In genomic region chr5:143205386-143205785, GRCh38 we compare ENCODE assay signal across 11 cellular contexts.
DNase-seq lines count a peak whose midpoint lies in the region; ATAC-seq and TF ChIP-seq lines count a peak whose summit lies in the region.
"Had no signal": no experiment of that assay in that cellular context is flagged by ENCODE, and none has a peak within 500 bp of the region (broad histone marks: within the 10 kb centered on the region; RNA-seq: fewer than 3 reads in every experiment).

No MANE protein-coding gene starts in this region.

- H3K27ac ChIP-seq in RWPE1, result peak overlapping the region; percentile 93; the same call in 1 of the 2 replicates
- H3K27ac ChIP-seq in colonic mucosa, result no peak overlapping the region
- H3K27ac ChIP-seq: thyroid gland had no signal

- POLR2A ChIA-PET in RWPE1 (lab: Yijun Ruan, JAX; ENCODE audit: low non-redundant PET), result interaction anchor here (0.6 kb wide), 1 partner anchor 30 kb away, joined by 6 read pairs; no protein-coding TSS in a partner anchor

- no peak overlapping the region for H3K4me3 ChIP-seq in skeletal muscle satellite cell (ENCODE audit: low read length)
- H3K4me3 ChIP-seq in colonic mucosa, result no peak overlapping the region
- H3K4me3 ChIP-seq: mucosa of descending colon, thyroid gland had no signal

- CTCF ChIA-PET in RWPE1 (lab: Yijun Ruan, JAX), result interaction anchor here (1.1 to 1.2 kb wide), 2 partner anchors 18 to 28 kb away, joined by 3 read pairs; no protein-coding TSS in a partner anchor

- H3K9me3 ChIP-seq in skeletal muscle satellite cell (replicated peaks; ENCODE audit: low read length) (no peaks in the 10 kb centered on the region), colonic mucosa (no peaks in the 10 kb centered on the region)
- H3K9me3 ChIP-seq: mucosa of descending colon, thyroid gland had no signal

- H3K36me3 ChIP-seq in skeletal muscle satellite cell (ENCODE audit: insufficient read depth, low read length) (no peaks in the 10 kb centered on the region), colonic mucosa (no peaks in the 10 kb centered on the region)
- H3K36me3 ChIP-seq: thyroid gland had no signal

- intact Hi-C loops in colonic mucosa (cut with DNase I), result no loop called here

- no peak for ATAC-seq in GM19035 (IDR thresholded peaks at IDR 0.05; ENCODE audit: unreplicated experiment)
- ATAC-seq: mucosa of descending colon had no signal

- no peaks in the 10 kb centered on the region for H3K27me3 ChIP-seq in skeletal muscle satellite cell (ENCODE audit: control insufficient read depth, insufficient read depth, low read length)
- H3K27me3 ChIP-seq in colonic mucosa, result no peaks in the 10 kb centered on the region
- H3K27me3 ChIP-seq: thyroid gland had no signal

- H3K9ac ChIP-seq in skeletal muscle satellite cell (ENCODE audit: low read depth, low read length), result peak overlapping the region; percentile 53
- H3K9ac ChIP-seq in colonic mucosa (ENCODE audit: low read depth in 2 of 2, low read length in 2 of 2), result no peak overlapping the region

- TF ChIP-seq CTCF in RWPE1 (conservative IDR thresholded peaks at IDR 0.05; ENCODE audit: low read depth), result no peak
- no peak for TF ChIP-seq CTCF in colonic mucosa (IDR thresholded peaks at IDR 0.05)

- peak overlapping the region; percentile 12 for H3K4me2 ChIP-seq in skeletal muscle satellite cell (ENCODE audit: low read length)

- DNase-seq in H4 (ENCODE audit: low spot score) (peak; percentile 39), RWPE1 (ENCODE audit: low spot score) (peak; percentile 94), fibroblast of gingiva (ENCODE audit: low read depth) (peak; percentile 80), NCI-H2227 treated with DMSO at 0.1 percent for 48 hours (lab: John Stamatoyannopoulos, UW) (no peak), activated gamma-delta T cell (lab: John Stamatoyannopoulos, UW) (no peak), colonic mucosa (no peak)
- DNase-seq: activated CD8-positive, alpha-beta T cell treated with anti-CD3 and anti-CD28 coated beads for 36 hours; mucosa of descending colon; thyroid gland had no signal

- H3K4me1 ChIP-seq in skeletal muscle satellite cell (ENCODE audit: control insufficient read depth, insufficient read depth, low read length) (peaks cover 46% of the 10 kb centered on the region), colonic mucosa (no peaks in the 10 kb centered on the region)
- H3K4me1 ChIP-seq: thyroid gland had no signal

Comparison
In these comparisons a context has a peak if more than half of its experiments do, and no peak if none do; other contexts are left out.
1. DNase-seq: peak in H4 (single experiment), RWPE1 (single experiment) and fibroblast of gingiva (single experiment); none in NCI-H2227 treated with DMSO at 0.1 percent for 48 hours (single experiment), activated gamma-delta T cell (single experiment) and colonic mucosa (single experiment).